39 cellular contexts compared by ENCODE assay signal in genomic region chr1:2571348-2571747, GRCh38. TPM values are rescaled to one million over a fixed set of nuclear protein-coding genes. Genes with fewer than 3 reads are reported as not detected.
"Had no signal": no experiment of that assay in that cellular context is flagged by ENCODE, and none has a peak within 500 bp of the region (broad histone marks: within the 10 kb centered on the region; RNA-seq: fewer than 3 reads in every experiment).

No MANE protein-coding gene starts in this region.

- ATAC-seq: activated CD8-positive, alpha-beta T cell treated with anti-CD3 and anti-CD28 coated beads for 36 hours; activated naive CD4-positive, alpha-beta T cell treated with anti-CD3 and anti-CD28 coated beads, Interleukin-2, amount 50 U/mL, for 72 hours; activated T-cell treated with anti-CD3 and anti-CD28 coated beads, Interleukin-2, amount 50 U/mL, for 4 hours; activated T-cell treated with anti-CD3 and anti-CD28 coated beads, Interleukin-2, amount 50 U/mL, for 72 hours; activated T-helper 17 cell treated with anti-CD3 and anti-CD28 coated beads, Interleukin-2, amount 50 U/mL, for 72 hours had no signal

- H3K27ac Mint-ChIP-seq: activated B cell treated with CpG ODN at 0.5 μM for 24 hours; activated CD4-positive, alpha-beta memory T cell treated with anti-CD3 and anti-CD28 coated beads for 36 hours; activated CD4-positive, alpha-beta T cell treated with anti-CD3 and anti-CD28 coated beads, Interleukin-2, amount 10 ng/mL, durations not matched to agents 24 days and 14 days; activated CD8-positive, alpha-beta T cell treated with anti-CD3 and anti-CD28 coated beads for 36 hours; activated naive CD4-positive, alpha-beta T cell treated with anti-CD3 and anti-CD28 coated beads for 36 hours; activated naive CD8-positive, alpha-beta T cell treated with anti-CD3 and anti-CD28 coated beads for 36 hours; activated T-cell treated with anti-CD3 and anti-CD28 coated beads, Interleukin-2, amount 50 U/mL, for 72 hours; activated T-helper 1 cell treated with anti-CD3 and anti-CD28 coated beads, Interleukin-12 subunit alpha, Interleukin-12 subunit beta, Interleukin-2, Interleukin-4 antibody, amounts not matched to agents 30 ng/mL and 10 ng/mL and 1 ng/mL, durations not matched to agents 14 hours and 24 hours and 36 hours; activated T-helper 17 cell treated with anti-CD3 and anti-CD28 coated beads, Interleukin-2, amount 50 U/mL, for 72 hours; brain; T-helper 1 cell treated with Interleukin-12 subunit alpha and Interleukin-12 subunit beta and Interleukin-4 antibody, amounts not matched to agents 30 μg/mL and 1 μg/mL, for 36 hours; T-helper 2 cell treated with Interferon-gamma antibody and Interleukin-4, amounts not matched to agents 5 μg/mL and 100 μg/mL, for 36 hours had no signal

- H3K27me3 ChIP-seq: ascending aorta, cardiac muscle cell had no signal

- H3K27ac ChIP-seq: ascending aorta, cardiac muscle cell, VCaP had no signal

- DNase-seq: activated B cell treated with CpG ODN at 0.5 μM for 24 hours; activated CD4-positive, alpha-beta memory T cell treated with anti-CD3 and anti-CD28 coated beads for 36 hours; activated CD4-positive, alpha-beta T cell treated with anti-CD3 and anti-CD28 coated beads for 4 hours; activated CD4-positive, alpha-beta T cell treated with anti-CD3 and anti-CD28 coated beads, Interleukin-2, amount 10 ng/mL, durations not matched to agents 24 days and 14 days; activated CD4-positive, alpha-beta T cell treated with anti-CD3 and anti-CD28 coated beads, Interleukin-2, amount 50 U/mL, for 1 hour; activated CD4-positive, alpha-beta T cell treated with anti-CD3 and anti-CD28 coated beads, Interleukin-2, amount 50 U/mL, for 4 hours; activated CD4-positive, CD25-positive, alpha-beta regulatory T cell treated with anti-CD3 and anti-CD28 coated beads, Interleukin-2, amount 50 U/mL, for 72 hours; activated CD8-positive, alpha-beta memory T cell treated with anti-CD3 and anti-CD28 coated beads, Interleukin-2, amount 50 U/mL, for 4 hours; activated CD8-positive, alpha-beta T cell treated with anti-CD3 and anti-CD28 coated beads for 36 hours; activated effector memory CD4-positive, alpha-beta T cell treated with anti-CD3 and anti-CD28 coated beads, Interleukin-2, amount 50 U/mL, for 16 hours; activated gamma-delta T cell treated with Interleukin-2 at 50 U/mL for 16 hours; activated naive CD4-positive, alpha-beta T cell; activated naive CD4-positive, alpha-beta T cell treated with anti-CD3 and anti-CD28 coated beads for 36 hours; activated naive CD4-positive, alpha-beta T cell treated with anti-CD3 and anti-CD28 coated beads, Interleukin-2, amount 50 U/mL, for 16 hours; activated naive CD8-positive, alpha-beta T cell treated with anti-CD3 and anti-CD28 coated beads for 36 hours; activated T-cell treated with anti-CD3 and anti-CD28 coated beads for 4 hours; activated T-cell treated with anti-CD3 and anti-CD28 coated beads, Interleukin-2, amount 50 U/mL, for 1 hour; activated T-cell treated with anti-CD3 and anti-CD28 coated beads, Interleukin-2, amount 50 U/mL, for 4 hours; activated T-cell treated with anti-CD3 and anti-CD28 coated beads, Interleukin-2, amount 50 U/mL, for 72 hours; amygdala; anterior cingulate cortex; caudate nucleus; cerebellar nuclear complex; T-helper 1 cell; T-helper 2 cell; T-helper 9 cell had no signal

- H3K36me3 Mint-ChIP-seq: brain had no signal

- H3K36me3 ChIP-seq: ascending aorta, cardiac muscle cell had no signal

- H3K27me3 Mint-ChIP-seq: activated B cell treated with CpG ODN at 0.5 μM for 24 hours; activated CD4-positive, alpha-beta memory T cell treated with anti-CD3 and anti-CD28 coated beads for 36 hours; activated CD4-positive, alpha-beta T cell treated with anti-CD3 and anti-CD28 coated beads, Interleukin-2, amount 10 ng/mL, durations not matched to agents 24 days and 14 days; activated CD8-positive, alpha-beta T cell treated with anti-CD3 and anti-CD28 coated beads for 36 hours; activated naive CD8-positive, alpha-beta T cell treated with anti-CD3 and anti-CD28 coated beads for 36 hours; activated T-helper 17 cell treated with anti-CD3 and anti-CD28 coated beads, Interleukin-2, amount 50 U/mL, for 72 hours; central memory CD8-positive, alpha-beta T cell had no signal

- H3K4me3 ChIP-seq: ascending aorta, cardiac muscle cell had no signal

- H3K4me1 Mint-ChIP-seq: brain had no signal

- FAIRE-seq: bronchial epithelial cell, TTC549 had no signal

- H3K4me3 Mint-ChIP-seq: activated B cell treated with CpG ODN at 0.5 μM for 24 hours; activated CD4-positive, alpha-beta memory T cell treated with anti-CD3 and anti-CD28 coated beads for 36 hours; activated CD4-positive, alpha-beta T cell treated with anti-CD3 and anti-CD28 coated beads, Interleukin-2, amount 10 ng/mL, durations not matched to agents 24 days and 14 days; activated CD8-positive, alpha-beta T cell treated with anti-CD3 and anti-CD28 coated beads for 36 hours; activated naive CD4-positive, alpha-beta T cell treated with anti-CD3 and anti-CD28 coated beads for 36 hours; activated naive CD8-positive, alpha-beta T cell treated with anti-CD3 and anti-CD28 coated beads for 36 hours; activated T-cell treated with anti-CD3 and anti-CD28 coated beads, Interleukin-2, amount 50 U/mL, for 4 hours; activated T-cell treated with anti-CD3 and anti-CD28 coated beads, Interleukin-2, amount 50 U/mL, for 72 hours; activated T-helper 1 cell treated with anti-CD3 and anti-CD28 coated beads, Interleukin-12 subunit alpha, Interleukin-12 subunit beta, Interleukin-2, Interleukin-4 antibody, amounts not matched to agents 30 ng/mL and 10 ng/mL and 1 ng/mL, durations not matched to agents 14 hours and 24 hours and 36 hours; activated T-helper 17 cell treated with anti-CD3 and anti-CD28 coated beads, Interleukin-2, amount 50 U/mL, for 72 hours; brain; central memory CD8-positive, alpha-beta T cell; T-helper 1 cell treated with Interleukin-12 subunit alpha and Interleukin-12 subunit beta and Interleukin-4 antibody, amounts not matched to agents 30 μg/mL and 1 μg/mL, for 36 hours; T-helper 2 cell treated with Interferon-gamma antibody and Interleukin-4, amounts not matched to agents 5 μg/mL and 100 μg/mL, for 36 hours had no signal

- H3K4me1 ChIP-seq: ascending aorta had no signal

RNA-seq across cellular contexts. Expression of gene HES5, which starts 41.3 kb away (rescaled TPM):
- total RNA-seq: activated B cell treated with CpG ODN at 0.5 μM for 24 hours; activated CD4-positive, alpha-beta T cell treated with anti-CD3 and anti-CD28 coated beads, Interleukin-2, amount 10 ng/mL, durations not matched to agents 24 days and 14 days; activated CD8-positive, alpha-beta T cell treated with anti-CD3 and anti-CD28 coated beads for 36 hours; activated naive CD4-positive, alpha-beta T cell treated with anti-CD3 and anti-CD28 coated beads for 36 hours; activated T-cell treated with anti-CD3 and anti-CD28 coated beads, Interleukin-2, amount 50 U/mL, for 4 hours; activated T-helper 1 cell treated with anti-CD3 and anti-CD28 coated beads, Interleukin-12 subunit alpha, Interleukin-12 subunit beta, Interleukin-2, Interleukin-4 antibody, amounts not matched to agents 30 ng/mL and 10 ng/mL and 1 ng/mL, durations not matched to agents 14 hours and 24 hours and 36 hours; activated T-helper 17 cell treated with anti-CD3 and anti-CD28 coated beads, Interleukin-2, amount 50 U/mL, for 72 hours; ascending aorta; cardiac muscle cell; chondrocyte had no signal
- polyA plus RNA-seq: cardiac muscle cell had no signal
